Comparison of ENCODE assay signal across 23 cellular contexts in the genomic region with DNA sequence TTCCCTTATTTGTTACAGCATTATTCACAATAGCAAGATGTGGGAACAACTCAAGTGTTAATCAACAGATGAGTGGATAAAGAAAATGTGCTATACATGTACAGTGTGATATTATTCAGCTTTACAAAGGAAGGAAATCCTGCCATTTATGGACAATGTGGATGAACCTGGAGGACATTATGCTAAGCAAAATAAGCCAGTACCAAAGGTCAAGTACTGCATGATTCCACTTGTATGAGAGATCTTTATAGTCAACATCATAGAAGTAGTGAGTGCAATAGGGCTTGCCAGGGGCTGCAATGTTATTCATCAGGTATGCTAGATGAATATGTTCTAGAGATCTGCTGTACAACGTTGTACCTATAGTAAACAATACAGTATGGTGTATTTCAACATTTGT.
DNase-seq lines count a peak whose midpoint lies in the region; ATAC-seq, FAIRE-seq and TF ChIP-seq lines count a peak whose summit lies in the region.
"Had no signal": no experiment of that assay in that cellular context is flagged by ENCODE, and none has a peak within 500 bp of the region (broad histone marks: within the 10 kb centered on the region; RNA-seq: fewer than 3 reads in every experiment).

No MANE protein-coding gene starts in this region.

- no peak for TF ChIP-seq EP300 in A549 (IDR thresholded peaks at IDR 0.05)

- CTCF ChIA-PET in A549 (lab: Yijun Ruan, JAX) = interaction anchor here (0.6 kb wide), 1 partner anchor 14 kb away, joined by 3 read pairs; no protein-coding TSS in a partner anchor
- CTCF ChIA-PET in endothelial cell of umbilical vein (lab: Charles Lee) = interaction anchor here (0.9 to 1.2 kb wide), 7 partner anchors 9 to 281 kb away, joined by 3 to 7 read pairs (median 4); no protein-coding TSS in a partner anchor

- DNase-seq in A549 (ENCODE audit: low read depth in 1 of 2, low spot score in 1 of 2) (no peak), DMS53 treated with DMSO at 0.1 percent for 48 hours (lab: John Stamatoyannopoulos, UW; ENCODE audit: unreplicated experiment) (peak; percentile 100), endothelial cell of umbilical vein (ENCODE audit: low read depth, low spot score) (peak; percentile 78), CD1c-positive myeloid dendritic cell (ENCODE audit: extremely low spot score) (no peak), NCI-H146 (lab: John Stamatoyannopoulos, UW) (no peak), dorsolateral prefrontal cortex (no peak), AG20443 (ENCODE audit: low spot score) (no peak)
- DNase-seq: C1 segment of cervical spinal cord, GDM1, GM23248, HCEC 1CT, IMR-90, Karpas-422, MG63, NCI-H1048, NCI-H1436, NCI-H2029, NCI-H446, NCI-H69, PC-9 had no signal

- H4K20me1 ChIP-seq in endothelial cell of umbilical vein (replicated peaks; ENCODE audit: control insufficient read depth, extremely low read depth, insufficient read depth, low read length) = no peaks in the 10 kb centered on the region

- H3K9ac ChIP-seq in endothelial cell of umbilical vein (replicated peaks; ENCODE audit: extremely low read depth, insufficient read depth, low read length) = no peak overlapping the region
- H3K9ac ChIP-seq in liver (ENCODE audit: low read depth in 1 of 2, low read length in 2 of 2) = no peak overlapping the region
- H3K9ac ChIP-seq: GM23248 had no signal

- TF ChIP-seq CTCF in A549 (IDR thresholded peaks at IDR 0.05) (no peak), endothelial cell of umbilical vein (IDR thresholded peaks at IDR 0.05; ENCODE audit: extremely low read depth in 1 of 2, insufficient read depth in 1 of 2, low read depth in 1 of 2, low read length in 2 of 2) (no peak), liver (IDR thresholded peaks at IDR 0.05; ENCODE audit: low read depth, low read length, missing input control) (no peak), dorsolateral prefrontal cortex (IDR thresholded peaks at IDR 0.05 in 54 of 56, conservative IDR thresholded peaks at IDR 0.05 in 2 of 56; ENCODE audit: low read depth in 1 of 56, partially characterized antibody in 56 of 56) (no peak)

- dilution Hi-C loops in endothelial cell of umbilical vein (cut with MboI; ENCODE audit: extremely low pct_ligation_motif_present, low sequenced_read_pairs) = no loop called here

- no peaks in the 10 kb centered on the region for H3K9me1 ChIP-seq in endothelial cell of umbilical vein (replicated peaks; ENCODE audit: control insufficient read depth, extremely low read depth, insufficient read depth, low read length)

- no TSS peak for BruUV-seq in endothelial cell of umbilical vein (replicated peaks; lab: Mats Ljungman, UMichigan)

- intact Hi-C loops in endothelial cell of umbilical vein (cut with micrococcal nuclease) (no loop called here), dorsolateral prefrontal cortex (cut with DNase I) (no loop called here)

- no peak for ATAC-seq in A549

- no peaks in the 10 kb centered on the region for H3K36me3 ChIP-seq in endothelial cell of umbilical vein (ENCODE audit: control insufficient read depth in 2 of 2, extremely low read depth in 1 of 2, insufficient read depth in 2 of 2, low read length in 2 of 2)
- H3K36me3 ChIP-seq in liver (ENCODE audit: control insufficient read depth in 4 of 4, insufficient read depth in 3 of 4, low read depth in 1 of 4, low read length in 3 of 4) = no peaks in the 10 kb centered on the region
- H3K36me3 ChIP-seq: MG63, SJSA1 had no signal

- no peak overlapping the region for H3K4me3 ChIP-seq in A549
- no peak overlapping the region for H3K4me3 ChIP-seq in endothelial cell of umbilical vein (replicated peaks in 1 of 3; ENCODE audit: insufficient read depth in 1 of 3, low read depth in 1 of 3, low read length in 3 of 3)
- H3K4me3 ChIP-seq in liver (ENCODE audit: low read depth in 1 of 3, low read length in 3 of 3) = no peak overlapping the region
- H3K4me3 ChIP-seq in dorsolateral prefrontal cortex = no peak overlapping the region
- H3K4me3 ChIP-seq: GM23248, MG63, PC-9, SJSA1 had no signal

- H3K27me3 ChIP-seq in endothelial cell of umbilical vein (ENCODE audit: control insufficient read depth in 2 of 2, insufficient read depth in 2 of 2, low read length in 2 of 2) (no peaks in the 10 kb centered on the region), liver (ENCODE audit: control insufficient read depth in 4 of 4, insufficient read depth in 4 of 4, low read length in 3 of 4) (no peaks in the 10 kb centered on the region), dorsolateral prefrontal cortex (no peaks in the 10 kb centered on the region)
- H3K27me3 ChIP-seq: MG63, SJSA1 had no signal

- H3K4me2 ChIP-seq in A549 (no peak overlapping the region), endothelial cell of umbilical vein (ENCODE audit: insufficient read depth, low read length) (peak overlapping the region; percentile 46)
- H3K4me2 ChIP-seq: PC-9 had no signal

- WGBS in A549 (ENCODE audit: missing lambda C conversion rate) = 13% methylated on average over 1 of the region's 1 CpG
- WGBS in liver = 43% methylated on average over 1 of the region's 1 CpG

- H2AFZ ChIP-seq in endothelial cell of umbilical vein (ENCODE audit: low read depth, low read length) = peak overlapping the region; percentile 59
- H2AFZ ChIP-seq: GM23248, PC-9 had no signal

- H3K27ac ChIP-seq in A549 = no peak overlapping the region
- H3K27ac ChIP-seq in endothelial cell of umbilical vein (ENCODE audit: insufficient read depth, low read depth, low read length) = no peak overlapping the region
- peak overlapping the region; percentile 55 for H3K27ac ChIP-seq in liver (ENCODE audit: low read depth in 1 of 2, low read length in 2 of 2)
- H3K27ac ChIP-seq in dorsolateral prefrontal cortex = no peak overlapping the region
- H3K27ac ChIP-seq: GM23248, HL-60, PC-9, SJSA1 had no signal

- POLR2A ChIA-PET in A549 (lab: Yijun Ruan, JAX) (no interaction called here), endothelial cell of umbilical vein (lab: Charles Lee) (interaction anchor here (0.7 kb wide), 1 partner anchor 285 kb away, joined by 4 read pairs; no protein-coding TSS in a partner anchor)

- no peaks in the 10 kb centered on the region for H3K79me2 ChIP-seq in endothelial cell of umbilical vein (ENCODE audit: control insufficient read depth, insufficient read depth, low read length)

- H3K9me3 ChIP-seq in A549 (no peaks in the 10 kb centered on the region), endothelial cell of umbilical vein (replicated peaks; ENCODE audit: control insufficient read depth, insufficient read depth, low read length) (no peaks in the 10 kb centered on the region), liver (ENCODE audit: control insufficient read depth in 4 of 4, low read length in 3 of 4) (no peaks in the 10 kb centered on the region)
- H3K9me3 ChIP-seq: MG63, SJSA1 had no signal

- TF ChIP-seq RAD21 in A549 (conservative IDR thresholded peaks at IDR 0.05 in 1 of 2, IDR thresholded peaks at IDR 0.05 in 1 of 2) (no peak), liver (IDR thresholded peaks at IDR 0.05) (peak in 1 of 2 donors; percentile 21)

- FAIRE-seq in A549 (lab: Jason Lieb, UNC) (peak; percentile 67), endothelial cell of umbilical vein (lab: Jason Lieb, UNC) (peak; percentile 24)

- H3K4me1 ChIP-seq in A549 (no peaks in the 10 kb centered on the region; the same call in 2 of the 3 replicates), endothelial cell of umbilical vein (ENCODE audit: control insufficient read depth, extremely low read depth, insufficient read depth, low read length) (peaks cover 13% of the 10 kb centered on the region), liver (ENCODE audit: control insufficient read depth in 4 of 4, insufficient read depth in 4 of 4, low read length in 3 of 4) (peaks cover 5 to 25% (median 21%) of the 10 kb centered on the region in 4 donors)

- TF ChIP-seq POLR2A in A549 (IDR thresholded peaks at IDR 0.05; ENCODE audit: low read length) (no peak), endothelial cell of umbilical vein (IDR thresholded peaks at IDR 0.05; ENCODE audit: low read depth, low read length) (no peak)

TF ChIP-seq in A549, 52 proteins besides CTCF, POLR2A, EP300 and RAD21 (continues in another document):
- TF ChIP-seq SREBF2 (IDR thresholded peaks at IDR 0.05) = no peak
- TF ChIP-seq KDM5A (IDR thresholded peaks at IDR 0.05) = no peak
- TF ChIP-seq, protein P1, sequence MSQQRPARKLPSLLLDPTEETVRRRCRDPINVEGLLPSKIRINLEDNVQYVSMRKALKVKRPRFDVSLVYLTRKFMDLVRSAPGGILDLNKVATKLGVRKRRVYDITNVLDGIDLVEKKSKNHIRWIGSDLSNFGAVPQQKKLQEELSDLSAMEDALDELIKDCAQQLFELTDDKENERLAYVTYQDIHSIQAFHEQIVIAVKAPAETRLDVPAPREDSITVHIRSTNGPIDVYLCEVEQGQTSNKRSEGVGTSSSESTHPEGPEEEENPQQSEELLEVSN (IDR thresholded peaks at IDR 0.05; ENCODE audit: borderline replicate concordance, low read depth) = no peak
- no peak for TF ChIP-seq FOSL2 (IDR thresholded peaks at IDR 0.05)
- no peak for TF ChIP-seq FOSL2 (CRISPR knock-in tag; IDR thresholded peaks at IDR 0.05)
- TF ChIP-seq POLR2AphosphoS2 (conservative IDR thresholded peaks at IDR 0.05; ENCODE audit: low read length) = no peak

TF ChIP-seq in endothelial cell of umbilical vein, 7 proteins besides CTCF, POLR2A, EP300 and RAD21:
- TF ChIP-seq MYC (IDR thresholded peaks at IDR 0.05; ENCODE audit: low read depth, low read length) (no peak), JUN (IDR thresholded peaks at IDR 0.05; ENCODE audit: borderline replicate concordance, insufficient read depth, insufficient read length, low read depth) (peak; percentile 11)
TF ChIP-seq in endothelial cell of umbilical vein: peak in this region for 1.

TF ChIP-seq in liver, 16 proteins besides CTCF, POLR2A, EP300 and RAD21 (continues in another document):
- TF ChIP-seq JUND (IDR thresholded peaks at IDR 0.05) (no peak), SP1 (IDR thresholded peaks at IDR 0.05) (peak; percentile 55), RXRA (IDR thresholded peaks at IDR 0.05) (peak in 1 of 2 donors; percentile 27)
- TF ChIP-seq, protein P2, sequence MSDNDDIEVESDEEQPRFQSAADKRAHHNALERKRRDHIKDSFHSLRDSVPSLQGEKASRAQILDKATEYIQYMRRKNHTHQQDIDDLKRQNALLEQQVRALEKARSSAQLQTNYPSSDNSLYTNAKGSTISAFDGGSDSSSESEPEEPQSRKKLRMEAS (IDR thresholded peaks at IDR 0.05) = no peak

Comparison
In these comparisons a context has a peak if more than half of its experiments do, and no peak if none do; other contexts are left out.
1. DNase-seq: peak in DMS53 treated with DMSO at 0.1 percent for 48 hours (single experiment) and endothelial cell of umbilical vein (single experiment); none in A549 (0 of 2), CD1c-positive myeloid dendritic cell (single experiment), NCI-H146 (single experiment), dorsolateral prefrontal cortex (0 of 10) and AG20443 (single experiment).
2. H3K27ac ChIP-seq: peak in liver (2 of 2); none in A549 (0 of 2), endothelial cell of umbilical vein (single experiment) and dorsolateral prefrontal cortex (0 of 59).